Comparison of ENCODE assay signal across 26 cellular contexts in the genomic region with DNA sequence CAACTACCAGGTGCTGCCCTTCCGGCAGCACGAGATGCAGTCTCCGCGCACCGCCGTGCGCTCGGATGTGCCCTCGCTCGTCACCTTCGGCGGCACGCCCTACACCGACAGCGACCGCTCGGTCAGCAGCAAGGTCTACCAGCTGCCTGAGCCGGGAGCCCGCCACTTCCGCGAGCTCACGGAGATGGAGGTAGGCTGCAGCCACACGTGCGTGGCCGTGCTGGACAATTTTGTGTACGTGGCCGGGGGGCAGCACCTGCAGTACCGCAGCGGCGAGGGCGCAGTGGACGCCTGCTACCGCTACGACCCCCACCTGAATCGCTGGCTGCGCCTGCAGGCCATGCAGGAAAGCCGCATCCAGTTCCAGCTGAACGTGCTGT. TPM values are rescaled to one million over a fixed set of nuclear protein-coding genes. Genes with fewer than 3 reads are reported as not detected.
"Had no signal": no experiment of that assay in that cellular context is flagged by ENCODE, and none has a peak within 500 bp of the region (broad histone marks: within the 10 kb centered on the region; RNA-seq: fewer than 3 reads in every experiment).

No MANE protein-coding gene starts in this region.

- H3K79me2 ChIP-seq: parathyroid adenoma had no signal

- H3K4me2 ChIP-seq: neural progenitor cell had no signal

- ATAC-seq: naive thymus-derived CD4-positive, alpha-beta T cell; natural killer cell; right cardiac atrium; right lobe of liver; stimulated activated effector memory CD8-positive, alpha-beta T cell treated with anti-CD3 and anti-CD28 coated beads, Interleukin-12 subunit alpha, Interleukin-12 subunit beta, amount 100 ng/mL, for 72 hours; stimulated activated naive B cell treated with anti-CD40 and anti-IgM and Interleukin-4, amounts not matched to agents 10 μg/mL and 1 μg/mL and 100 μg/mL, for 72 hours had no signal

- H2AFZ ChIP-seq: neural progenitor cell, parathyroid adenoma had no signal

- H3K4me1 ChIP-seq: parathyroid adenoma, right lobe of liver had no signal

- H3K9ac ChIP-seq: neural progenitor cell, parathyroid adenoma had no signal

- H3K27ac ChIP-seq: neural progenitor cell, neutrophil, ovary, parathyroid adenoma, psoas muscle, right lobe of liver, stomach, thoracic aorta, thyroid gland, transverse colon, upper lobe of left lung, vagina had no signal

- H3K4me3 ChIP-seq: neural progenitor cell, ovary, psoas muscle, right lobe of liver, sigmoid colon, stomach, thoracic aorta, thyroid gland, transverse colon, upper lobe of left lung, vagina had no signal

- FAIRE-seq: small intestine, urothelium cell line had no signal

- DNase-seq: naive thymus-derived CD4-positive, alpha-beta T cell; natural killer cell; nucleus accumbens; ovary; right lobe of liver; sigmoid colon; small intestine; stimulated activated CD4-positive, alpha-beta T cell treated with anti-CD3 and anti-CD28 coated beads, Interleukin-15, amount 100 ng/mL, for 24 hours; stimulated activated CD4-positive, alpha-beta T cell treated with anti-CD3 and anti-CD28 coated beads, Interleukin-2, amount 100 ng/mL, for 24 hours; stimulated activated CD4-positive, alpha-beta T cell treated with anti-CD3 and anti-CD28 coated beads, Interleukin-2, amount 100 ng/mL, for 48 hours; stimulated activated CD4-positive, alpha-beta T cell treated with anti-CD3 and anti-CD28 coated beads, Interleukin-4, amount 100 ng/mL, for 24 hours; stimulated activated naive B cell treated with anti-CD40 and anti-IgM and Interleukin-4, amounts not matched to agents 10 μg/mL and 1 μg/mL and 100 μg/mL, for 72 hours; stimulated activated naive CD4-positive, alpha-beta T cell treated with Interleukin-2 at 50 U/mL for 16 hours; stomach; thyroid gland; transverse colon had no signal

- H3K36me3 ChIP-seq: neural progenitor cell, ovary had no signal

- H3K27me3 ChIP-seq: neural progenitor cell, neutrophil, ovary, right lobe of liver, sigmoid colon, stomach, thyroid gland, transverse colon, upper lobe of left lung, vagina had no signal

- H3K9me3 ChIP-seq: neutrophil, ovary, psoas muscle, right lobe of liver, sigmoid colon, stomach, thoracic aorta, thyroid gland, transverse colon, upper lobe of left lung, vagina had no signal

RNA-seq across cellular contexts. Expression of a gene that starts 55.6 kb away (rescaled TPM):
- total RNA-seq: natural killer cell had no signal
